19 cellular contexts compared by ENCODE assay signal in genomic region chr19:16254851-16255408, GRCh38. TPM values are rescaled to one million over a fixed set of nuclear protein-coding genes. Genes with fewer than 3 reads are reported as not detected.
DNase-seq lines count a peak whose midpoint lies in the region; ATAC-seq, FAIRE-seq and TF ChIP-seq lines count a peak whose summit lies in the region.
"Had no signal": no experiment of that assay in that cellular context is flagged by ENCODE, and none has a peak within 500 bp of the region (broad histone marks: within the 10 kb centered on the region; RNA-seq: fewer than 3 reads in every experiment).

No MANE protein-coding gene starts in this region.

- no peaks in the 10 kb centered on the region for H3K27me3 Mint-ChIP-seq in IgD-negative memory B cell
- H3K27me3 Mint-ChIP-seq in endothelial cell (ENCODE audit: unreplicated experiment) = peaks cover 9% of the 10 kb centered on the region

- no peaks in the 10 kb centered on the region for H3K9me2 ChIP-seq in hepatocyte (replicated peaks; ENCODE audit: insufficient read depth)

- ATAC-seq in gastrocnemius medialis = no peak

- in situ Hi-C loops in gastrocnemius medialis (cut with MboI; ENCODE audit: low sequenced_read_pairs in 4 of 4) = no loop called here

- WGBS in hepatocyte (ENCODE audit: low lambda C conversion rate, missing lambda C conversion rate) = 93% methylated on average over 6 of the region's 6 CpGs

- H3K27ac ChIP-seq in gastrocnemius medialis (peak overlapping the region; percentile 40 to 84 (median 64)), hepatocyte (no peak overlapping the region)

- H3K27ac Mint-ChIP-seq in IgD-negative memory B cell (peak overlapping the region in 2 of 3 donors; percentile 18 to 48), endothelial cell (ENCODE audit: unreplicated experiment) (peak overlapping the region; percentile 30)
- H3K27ac Mint-ChIP-seq: H9 had no signal

- no peaks in the 10 kb centered on the region for H3K79me2 ChIP-seq in hepatocyte

- H3K36me3 Mint-ChIP-seq in IgD-negative memory B cell (peaks cover 4% of the 10 kb centered on the region), endothelial cell (ENCODE audit: low read depth, unreplicated experiment) (peaks cover 5% of the 10 kb centered on the region)

- H3K9me3 ChIP-seq in gastrocnemius medialis (no peaks in the 10 kb centered on the region), hepatocyte (ENCODE audit: low read depth) (no peaks in the 10 kb centered on the region)

- DNase-seq in GM12891 (ENCODE audit: insufficient read length, low spot score) = no peak
- no peak for DNase-seq in endothelial cell (ENCODE audit: low spot score)
- no peak for DNase-seq in gastrocnemius medialis
- DNase-seq in frontal cortex (ENCODE audit: low spot score in 2 of 2) = no peak
- DNase-seq in hepatocyte (ENCODE audit: low spot score) = no peak
- DNase-seq in NCI-H2196 (lab: John Stamatoyannopoulos, UW; ENCODE audit: unreplicated experiment) = no peak
- DNase-seq: ACHN; Calu3; CD4-positive, CD25-positive, alpha-beta regulatory T cell; DMS53; H9; NCI-H1417 treated with DMSO at 0.1 percent for 48 hours; NCI-H1930; NCI-H2171; NCI-H446 treated with DMSO at 0.1 percent for 48 hours; OCI-M1; RPMI8226; SIG-M5 had no signal

- H3K4me3 ChIP-seq in gastrocnemius medialis (no peak overlapping the region), hepatocyte (no peak overlapping the region)

- H3K4me1 ChIP-seq in gastrocnemius medialis (peaks cover 0 to 11% of the 10 kb centered on the region in 2 donors), hepatocyte (ENCODE audit: insufficient read depth) (no peaks in the 10 kb centered on the region)

- no peak for TF ChIP-seq POLR2A in GM12891 (IDR thresholded peaks at IDR 0.05; ENCODE audit: low read depth, low read length)
- TF ChIP-seq POLR2A in gastrocnemius medialis (IDR thresholded peaks at IDR 0.05) = no peak

- FAIRE-seq in GM12891 (lab: Jason Lieb, UNC) (peak; percentile 88), frontal cortex (lab: Jason Lieb, UNC) (no peak)

- intact Hi-C loops in gastrocnemius medialis (cut with DNase I; ENCODE audit: low total_unique reads) = no loop called here

- no peak for TF ChIP-seq CTCF in endothelial cell (IDR thresholded peaks at IDR 0.05; ENCODE audit: unreplicated experiment)
- TF ChIP-seq CTCF in gastrocnemius medialis (IDR thresholded peaks at IDR 0.05 in 4 of 5, conservative IDR thresholded peaks at IDR 0.05 in 1 of 5) = no peak
- TF ChIP-seq CTCF in hepatocyte (IDR thresholded peaks at IDR 0.05; ENCODE audit: poor library complexity) = no peak

- H4K20me1 ChIP-seq in hepatocyte (ENCODE audit: insufficient read depth, poor library complexity, severe bottlenecking) = no peaks in the 10 kb centered on the region

- H3K27me3 ChIP-seq in gastrocnemius medialis (no peaks in the 10 kb centered on the region), hepatocyte (no peaks in the 10 kb centered on the region)

- no peak overlapping the region for H2AFZ ChIP-seq in hepatocyte

- H3K4me3 Mint-ChIP-seq in IgD-negative memory B cell (peak overlapping the region in 3 of 4 donors; percentile 30 to 83 (median 61)), endothelial cell (ENCODE audit: unreplicated experiment) (peak overlapping the region; percentile 4)
- H3K4me3 Mint-ChIP-seq: CD4-positive, CD25-positive, alpha-beta regulatory T cell; H9 had no signal

- H3K4me1 Mint-ChIP-seq in IgD-negative memory B cell (peaks cover 19 to 37% (median 31%) of the 10 kb centered on the region in 3 donors), endothelial cell (ENCODE audit: unreplicated experiment) (peaks cover 10% of the 10 kb centered on the region)
- H3K4me1 Mint-ChIP-seq: H9 had no signal

- H3K4me2 ChIP-seq in hepatocyte = no peak overlapping the region

- no peaks in the 10 kb centered on the region for H3K36me3 ChIP-seq in gastrocnemius medialis
- no peaks in the 10 kb centered on the region for H3K36me3 ChIP-seq in hepatocyte (replicated peaks; ENCODE audit: insufficient read depth, low read depth)

- H3K9me3 Mint-ChIP-seq in IgD-negative memory B cell = no peaks in the 10 kb centered on the region
- H3K9me3 Mint-ChIP-seq in endothelial cell (ENCODE audit: unreplicated experiment) = no peaks in the 10 kb centered on the region

TF ChIP-seq in GM12891, 5 proteins besides CTCF, POLR2A, EP300 and RAD21:
- TF ChIP-seq POLR2AphosphoS5 (IDR thresholded peaks at IDR 0.05; ENCODE audit: low read depth, low read length) (no peak), POU2F2 (IDR thresholded peaks at IDR 0.05; ENCODE audit: low read depth, low read length) (no peak), TAF1 (IDR thresholded peaks at IDR 0.05; ENCODE audit: low read depth, low read length) (no peak), PAX5 (IDR thresholded peaks at IDR 0.05; ENCODE audit: insufficient read depth, low read length, severe bottlenecking) (no peak), SPI1 (IDR thresholded peaks at IDR 0.05; ENCODE audit: low read depth, low read length) (no peak)
TF ChIP-seq in GM12891: peak in this region for 0.

RNA-seq across cellular contexts. Expression of gene AP1M1, which starts 57.2 kb away (rescaled TPM):
- polyA plus RNA-seq in GM12891 (2012; ENCODE audit: low read depth, missing spikeins) = 49.4 TPM
- polyA plus RNA-seq in IgD-negative memory B cell = 130 TPM
- total RNA-seq in endothelial cell (ENCODE audit: unreplicated experiment) = 76.0 TPM
- total RNA-seq in gastrocnemius medialis = 100 to 1,000 TPM in 1 of 4 donors, 10 to 100 TPM in 3; 68.2 to 119 (median 73.5) TPM
- total RNA-seq in frontal cortex = 28.1 TPM
- total RNA-seq in hepatocyte = 56.3 and 56.7 TPM in 2 replicates
- polyA plus RNA-seq in hepatocyte = 92.6 and 93.3 TPM in 2 replicates
